1 cellular context compared by ENCODE assay signal in genomic region chr4:185885604-185886003, GRCh38.
TF ChIP-seq lines count a peak whose summit lies in the region.

No MANE protein-coding gene starts in this region.

TF ChIP-seq in GM23338, 12 proteins besides CTCF, POLR2A, EP300 and RAD21 (continued from another document):
- no peak for TF ChIP-seq ZNF462 (CRISPR knock-in tag; IDR thresholded peaks at IDR 0.05)
- TF ChIP-seq CREB1 (CRISPR knock-in tag; IDR thresholded peaks at IDR 0.05; ENCODE audit: low read depth), result no peak
- TF ChIP-seq, protein P1, sequence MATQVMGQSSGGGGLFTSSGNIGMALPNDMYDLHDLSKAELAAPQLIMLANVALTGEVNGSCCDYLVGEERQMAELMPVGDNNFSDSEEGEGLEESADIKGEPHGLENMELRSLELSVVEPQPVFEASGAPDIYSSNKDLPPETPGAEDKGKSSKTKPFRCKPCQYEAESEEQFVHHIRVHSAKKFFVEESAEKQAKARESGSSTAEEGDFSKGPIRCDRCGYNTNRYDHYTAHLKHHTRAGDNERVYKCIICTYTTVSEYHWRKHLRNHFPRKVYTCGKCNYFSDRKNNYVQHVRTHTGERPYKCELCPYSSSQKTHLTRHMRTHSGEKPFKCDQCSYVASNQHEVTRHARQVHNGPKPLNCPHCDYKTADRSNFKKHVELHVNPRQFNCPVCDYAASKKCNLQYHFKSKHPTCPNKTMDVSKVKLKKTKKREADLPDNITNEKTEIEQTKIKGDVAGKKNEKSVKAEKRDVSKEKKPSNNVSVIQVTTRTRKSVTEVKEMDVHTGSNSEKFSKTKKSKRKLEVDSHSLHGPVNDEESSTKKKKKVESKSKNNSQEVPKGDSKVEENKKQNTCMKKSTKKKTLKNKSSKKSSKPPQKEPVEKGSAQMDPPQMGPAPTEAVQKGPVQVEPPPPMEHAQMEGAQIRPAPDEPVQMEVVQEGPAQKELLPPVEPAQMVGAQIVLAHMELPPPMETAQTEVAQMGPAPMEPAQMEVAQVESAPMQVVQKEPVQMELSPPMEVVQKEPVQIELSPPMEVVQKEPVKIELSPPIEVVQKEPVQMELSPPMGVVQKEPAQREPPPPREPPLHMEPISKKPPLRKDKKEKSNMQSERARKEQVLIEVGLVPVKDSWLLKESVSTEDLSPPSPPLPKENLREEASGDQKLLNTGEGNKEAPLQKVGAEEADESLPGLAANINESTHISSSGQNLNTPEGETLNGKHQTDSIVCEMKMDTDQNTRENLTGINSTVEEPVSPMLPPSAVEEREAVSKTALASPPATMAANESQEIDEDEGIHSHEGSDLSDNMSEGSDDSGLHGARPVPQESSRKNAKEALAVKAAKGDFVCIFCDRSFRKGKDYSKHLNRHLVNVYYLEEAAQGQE (IDR thresholded peaks at IDR 0.05; ENCODE audit: unreplicated experiment), result no peak
- no peak for TF ChIP-seq ZNF114 (CRISPR knock-in tag; IDR thresholded peaks at IDR 0.05)
- no peak for TF ChIP-seq ZNF331 (CRISPR knock-in tag; IDR thresholded peaks at IDR 0.05; ENCODE audit: low read depth)
- TF ChIP-seq STAT1 (IDR thresholded peaks at IDR 0.05; ENCODE audit: unreplicated experiment), result no peak
- no peak for TF ChIP-seq NANOG (IDR thresholded peaks at IDR 0.05; ENCODE audit: borderline replicate concordance)
- TF ChIP-seq POLR2AphosphoS5 (IDR thresholded peaks at IDR 0.05; ENCODE audit: low read depth), result no peak
